Comparison of ENCODE assay signal across 17 cellular contexts in genomic region chr4:166045457-166045856, GRCh38.
DNase-seq lines count a peak whose midpoint lies in the region; ATAC-seq, FAIRE-seq and TF ChIP-seq lines count a peak whose summit lies in the region.
"Had no signal": no experiment of that assay in that cellular context is flagged by ENCODE, and none has a peak within 500 bp of the region (broad histone marks: within the 10 kb centered on the region; RNA-seq: fewer than 3 reads in every experiment).

No MANE protein-coding gene starts in this region.

- H4K20me1 ChIP-seq in keratinocyte (ENCODE audit: control insufficient read depth, extremely low read depth, insufficient read depth, low read length): no peaks in the 10 kb centered on the region

- no peak overlapping the region for H3K27ac Mint-ChIP-seq in activated CD8-positive, alpha-beta memory T cell treated with anti-CD3 and anti-CD28 coated beads, Interleukin-2, amount 10 ng/mL, durations not matched to agents 7 days and 5 days
- H3K27ac Mint-ChIP-seq: activated naive CD8-positive, alpha-beta T cell had no signal

- H3K27ac ChIP-seq in keratinocyte (ENCODE audit: control insufficient read depth, insufficient read depth, low read length): no peak overlapping the region
- H3K27ac ChIP-seq: left ventricle myocardium inferior, thoracic aorta had no signal

- no peaks in the 10 kb centered on the region for H3K79me2 ChIP-seq in keratinocyte (ENCODE audit: control insufficient read depth, insufficient read depth, low read length)

- CTCF ChIA-PET in activated CD8-positive, alpha-beta memory T cell treated with anti-CD3 and anti-CD28 coated beads, Interleukin-2, amount 10 ng/mL, durations not matched to agents 7 days and 5 days (lab: Charles Lee): no interaction called here

- DNase-seq in activated CD8-positive, alpha-beta memory T cell treated with anti-CD3 and anti-CD28 coated beads, Interleukin-2, amount 10 ng/mL, durations not matched to agents 7 days and 5 days: peak; percentile 55
- DNase-seq in activated CD8-positive, alpha-beta memory T cell treated with anti-CD3 and anti-CD28 coated beads, Interleukin-2, amount 50 U/mL, for 4 hours: no peak
- DNase-seq in keratinocyte (ENCODE audit: low read depth, low spot score): no peak
- no peak for DNase-seq in OCI-M1 (lab: John Stamatoyannopoulos, UW)
- DNase-seq: cerebellar nuclear complex, hippocampal formation, left ventricle myocardium inferior, NCI-H1092 treated with DMSO at 0.1 percent for 48 hours, NCI-H345 had no signal

- H3K27me3 ChIP-seq in keratinocyte (ENCODE audit: control insufficient read depth, extremely low read depth, insufficient read depth, low read length): no peaks in the 10 kb centered on the region

- H3K36me3 ChIP-seq in keratinocyte (ENCODE audit: control insufficient read depth in 2 of 2, extremely low read depth in 1 of 2, insufficient read depth in 2 of 2, low read length in 2 of 2): no peaks in the 10 kb centered on the region
- H3K36me3 ChIP-seq: left ventricle myocardium inferior, thoracic aorta had no signal

- FAIRE-seq in keratinocyte (lab: Jason Lieb, UNC): no peak
- FAIRE-seq: A204.1 had no signal

- peak; percentile 92 for ATAC-seq in activated CD8-positive, alpha-beta memory T cell treated with anti-CD3 and anti-CD28 coated beads, Interleukin-2, amount 10 ng/mL, durations not matched to agents 7 days and 5 days
- ATAC-seq in GM21529 (IDR thresholded peaks at IDR 0.05; ENCODE audit: unreplicated experiment): peak; percentile 68
- peak; percentile 87 for ATAC-seq in HG03565 (IDR thresholded peaks at IDR 0.05; ENCODE audit: unreplicated experiment)
- ATAC-seq in esophagus mucosa: no peak
- ATAC-seq in HG03469 (IDR thresholded peaks at IDR 0.05; ENCODE audit: unreplicated experiment): no peak
- ATAC-seq: sciatic nerve had no signal

- H2AFZ ChIP-seq in keratinocyte (ENCODE audit: control insufficient read depth, low read length): peak overlapping the region; percentile 16

- no peaks in the 10 kb centered on the region for H3K36me3 Mint-ChIP-seq in activated CD8-positive, alpha-beta memory T cell treated with anti-CD3 and anti-CD28 coated beads, Interleukin-2, amount 10 ng/mL, durations not matched to agents 7 days and 5 days
- H3K36me3 Mint-ChIP-seq: activated naive CD8-positive, alpha-beta T cell had no signal

- H3K9me3 Mint-ChIP-seq in activated CD8-positive, alpha-beta memory T cell treated with anti-CD3 and anti-CD28 coated beads, Interleukin-2, amount 10 ng/mL, durations not matched to agents 7 days and 5 days (ENCODE audit: low read depth): no peaks in the 10 kb centered on the region

- H3K9ac ChIP-seq in keratinocyte (ENCODE audit: control insufficient read depth, extremely low read depth, insufficient read depth, low read length): no peak overlapping the region

- H3K27me3 Mint-ChIP-seq in activated CD8-positive, alpha-beta memory T cell treated with anti-CD3 and anti-CD28 coated beads, Interleukin-2, amount 10 ng/mL, durations not matched to agents 7 days and 5 days: no peaks in the 10 kb centered on the region
- H3K27me3 Mint-ChIP-seq: activated naive CD8-positive, alpha-beta T cell had no signal

- H3K4me1 ChIP-seq in keratinocyte (ENCODE audit: control insufficient read depth, extremely low read depth, insufficient read depth, low read length): no peaks in the 10 kb centered on the region
- H3K4me1 ChIP-seq: left ventricle myocardium inferior had no signal

- no peaks in the 10 kb centered on the region for H3K9me1 ChIP-seq in keratinocyte (ENCODE audit: control insufficient read depth, extremely low read depth, insufficient read depth, low read length)

- dilution Hi-C loops in keratinocyte (cut with MboI; ENCODE audit: extremely low pct_ligation_motif_present, low sequenced_read_pairs): no loop called here

- no peaks in the 10 kb centered on the region for H3K9me3 ChIP-seq in keratinocyte (ENCODE audit: control insufficient read depth, low read depth, low read length)
- H3K9me3 ChIP-seq: left ventricle myocardium inferior, thoracic aorta had no signal

- H3K4me3 Mint-ChIP-seq in activated CD8-positive, alpha-beta memory T cell treated with anti-CD3 and anti-CD28 coated beads, Interleukin-2, amount 10 ng/mL, durations not matched to agents 7 days and 5 days: no peak overlapping the region
- H3K4me3 Mint-ChIP-seq: activated naive CD8-positive, alpha-beta T cell had no signal

- no peak overlapping the region for H3K4me3 ChIP-seq in keratinocyte (ENCODE audit: control insufficient read depth in 2 of 3, extremely low read depth in 1 of 3, insufficient read depth in 2 of 3, low read depth in 1 of 3, low read length in 3 of 3)
- H3K4me3 ChIP-seq: left ventricle myocardium inferior, thoracic aorta had no signal

- peaks cover 6% of the 10 kb centered on the region for H3K4me1 Mint-ChIP-seq in activated CD8-positive, alpha-beta memory T cell treated with anti-CD3 and anti-CD28 coated beads, Interleukin-2, amount 10 ng/mL, durations not matched to agents 7 days and 5 days

- H3K4me2 ChIP-seq in keratinocyte (ENCODE audit: control insufficient read depth, extremely low read depth, insufficient read depth, low read depth, low read length): no peak overlapping the region

- TF ChIP-seq CTCF in keratinocyte (optimal IDR thresholded peaks at IDR 0.05 in 1 of 3, IDR thresholded peaks at IDR 0.05 in 1 of 3, conservative IDR thresholded peaks at IDR 0.05 in 1 of 3; ENCODE audit: extremely low read depth in 1 of 3, insufficient read depth in 2 of 3, low read length in 3 of 3): no peak

Comparison
In these comparisons a context has a peak if more than half of its experiments do, and no peak if none do; other contexts are left out.
1. ATAC-seq: peak in activated CD8-positive, alpha-beta memory T cell treated with anti-CD3 and anti-CD28 coated beads, Interleukin-2, amount 10 ng/mL, durations not matched to agents 7 days and 5 days (single experiment), GM21529 (single experiment) and HG03565 (single experiment); none in esophagus mucosa (single experiment) and HG03469 (single experiment).